Comparison of ENCODE assay signal across 1 cellular context in the genomic region with DNA sequence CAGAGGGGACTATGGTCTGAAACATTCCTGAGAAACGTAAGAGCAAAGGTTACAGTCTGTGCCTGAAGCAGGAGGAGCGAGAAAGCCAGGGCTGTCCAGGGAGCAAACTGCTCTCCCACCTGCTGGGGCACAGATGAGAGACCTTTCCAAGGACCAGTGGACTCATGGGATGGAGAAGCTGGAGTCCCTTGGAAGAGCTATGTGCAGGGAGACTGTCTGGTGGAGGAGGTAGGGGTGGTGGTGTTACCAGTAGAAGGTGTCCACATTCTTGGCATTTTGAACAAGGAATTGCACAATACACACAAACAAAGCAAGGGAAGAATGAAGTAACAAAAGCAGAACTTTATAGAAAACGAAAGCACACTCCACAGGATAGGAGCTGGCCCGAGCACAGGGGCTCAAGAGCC.
A peak's percentile ranks its signal among the peaks of the same experiment; 100 is the strongest.
TF ChIP-seq lines count a peak whose summit lies in the region.

No MANE protein-coding gene starts in this region.

TF ChIP-seq in IMR-90, 13 proteins besides CTCF, POLR2A, EP300 and RAD21:
- TF ChIP-seq CEBPB (IDR thresholded peaks at IDR 0.05; ENCODE audit: low read depth, low read length) (peak; percentile 72), SMC3 (IDR thresholded peaks at IDR 0.05; ENCODE audit: low read depth, low read length) (no peak), RFX5 (IDR thresholded peaks at IDR 0.05; ENCODE audit: low read depth, low read length) (no peak)
TF ChIP-seq in IMR-90: peak in this region for 1.
